ENCODE assay signal across 28 cellular contexts in the genomic region with DNA sequence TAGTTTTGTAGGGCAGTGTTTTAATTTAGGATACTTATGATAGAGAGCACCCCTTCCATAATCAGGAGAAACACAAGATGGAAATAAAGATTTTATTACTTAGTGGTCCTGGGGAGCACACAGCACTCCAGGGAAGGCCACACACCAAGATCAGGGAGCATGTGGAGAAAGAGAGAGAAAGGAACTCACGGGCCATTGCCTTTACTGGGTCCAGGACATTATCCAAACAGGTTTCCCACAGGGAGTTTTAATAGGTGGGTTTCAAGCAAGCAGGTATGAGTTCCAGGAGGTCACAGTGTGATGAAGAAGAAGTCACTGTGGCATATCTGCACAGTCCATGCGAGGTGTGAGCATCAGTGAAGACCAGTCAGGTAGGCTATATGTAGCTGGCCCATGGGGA.
"Had no signal": no experiment of that assay in that cellular context is flagged by ENCODE, and none has a peak within 500 bp of the region (broad histone marks: within the 10 kb centered on the region; RNA-seq: fewer than 3 reads in every experiment).

No MANE protein-coding gene starts in this region.

- H3K27me3 Mint-ChIP-seq: activated T-helper 17 cell treated with anti-CD3 and anti-CD28 coated beads, Interleukin-2, amount 50 U/mL, for 72 hours; dendritic cell treated with granulocyte-macrophage colony-stimulating factor and Interleukin-4, amounts not matched to agents 40 ng/mL and 50 ng/mL, for 4 days had no signal

- H3K9me3 ChIP-seq: heart left ventricle, spleen, stomach, thyroid gland, upper lobe of right lung had no signal

- H3K4me3 ChIP-seq: heart left ventricle, spleen, stomach, thyroid gland, upper lobe of right lung had no signal

- H3K9me3 Mint-ChIP-seq: activated T-cell treated with anti-CD3 and anti-CD28 coated beads, Interleukin-2, amount 50 U/mL, for 4 hours; activated T-helper 17 cell treated with anti-CD3 and anti-CD28 coated beads, Interleukin-2, amount 50 U/mL, for 72 hours; dendritic cell treated with granulocyte-macrophage colony-stimulating factor and Interleukin-4, amounts not matched to agents 40 ng/mL and 50 ng/mL, for 4 days; endodermal cell; immature natural killer cell; mesothelial cell of epicardium; nephron had no signal

- H3K36me3 ChIP-seq: thyroid gland had no signal

- H3K4me3 Mint-ChIP-seq: activated T-cell treated with anti-CD3 and anti-CD28 coated beads, Interleukin-2, amount 50 U/mL, for 4 hours; activated T-helper 17 cell treated with anti-CD3 and anti-CD28 coated beads, Interleukin-2, amount 50 U/mL, for 72 hours; dendritic cell treated with granulocyte-macrophage colony-stimulating factor and Interleukin-4, amounts not matched to agents 40 ng/mL and 50 ng/mL, for 4 days; endodermal cell; immature natural killer cell; mesothelial cell of epicardium; nephron had no signal

- H3K27me3 ChIP-seq: heart left ventricle, spleen, stomach, thyroid gland, upper lobe of right lung had no signal

- DNase-seq: activated CD4-positive, alpha-beta T cell treated with anti-CD3 and anti-CD28 coated beads for 4 hours; activated CD4-positive, alpha-beta T cell treated with anti-CD3 and anti-CD28 coated beads, Interleukin-2, amount 50 U/mL, for 4 hours; activated CD8-positive, alpha-beta memory T cell treated with anti-CD3 and anti-CD28 coated beads, Interleukin-2, amount 50 U/mL, for 4 hours; activated T-cell treated with anti-CD3 and anti-CD28 coated beads, Interleukin-2, amount 50 U/mL, for 4 hours; amygdala; central memory CD4-positive, alpha-beta T cell; endodermal cell; foreskin fibroblast; heart left ventricle; hypothalamus; immature natural killer cell; kidney; left colon; mammary epithelial cell; right cardiac atrium; spleen; stimulated activated CD4-positive, alpha-beta T cell treated with anti-CD3 and anti-CD28 coated beads, Interleukin-2, amount 100 ng/mL, for 48 hours; stomach; T-helper 9 cell; thyroid gland; upper lobe of right lung had no signal

- H3K27ac Mint-ChIP-seq: activated T-helper 17 cell treated with anti-CD3 and anti-CD28 coated beads, Interleukin-2, amount 50 U/mL, for 72 hours; dendritic cell treated with granulocyte-macrophage colony-stimulating factor and Interleukin-4, amounts not matched to agents 40 ng/mL and 50 ng/mL, for 4 days; endodermal cell; mesothelial cell of epicardium; nephron had no signal

- FAIRE-seq: kidney, TTC549 had no signal

- H3K4me1 ChIP-seq: thyroid gland had no signal

- H3K27ac ChIP-seq: heart left ventricle, spleen, stomach, thyroid gland, upper lobe of right lung, VCaP had no signal

- ATAC-seq: activated T-cell treated with anti-CD3 and anti-CD28 coated beads, Interleukin-2, amount 50 U/mL, for 4 hours; activated T-helper 17 cell treated with anti-CD3 and anti-CD28 coated beads, Interleukin-2, amount 50 U/mL, for 72 hours; esophagus mucosa; heart left ventricle; left colon; right cardiac atrium; upper lobe of right lung had no signal
